Comparison of ENCODE assay signal across 15 cellular contexts in the genomic region with DNA sequence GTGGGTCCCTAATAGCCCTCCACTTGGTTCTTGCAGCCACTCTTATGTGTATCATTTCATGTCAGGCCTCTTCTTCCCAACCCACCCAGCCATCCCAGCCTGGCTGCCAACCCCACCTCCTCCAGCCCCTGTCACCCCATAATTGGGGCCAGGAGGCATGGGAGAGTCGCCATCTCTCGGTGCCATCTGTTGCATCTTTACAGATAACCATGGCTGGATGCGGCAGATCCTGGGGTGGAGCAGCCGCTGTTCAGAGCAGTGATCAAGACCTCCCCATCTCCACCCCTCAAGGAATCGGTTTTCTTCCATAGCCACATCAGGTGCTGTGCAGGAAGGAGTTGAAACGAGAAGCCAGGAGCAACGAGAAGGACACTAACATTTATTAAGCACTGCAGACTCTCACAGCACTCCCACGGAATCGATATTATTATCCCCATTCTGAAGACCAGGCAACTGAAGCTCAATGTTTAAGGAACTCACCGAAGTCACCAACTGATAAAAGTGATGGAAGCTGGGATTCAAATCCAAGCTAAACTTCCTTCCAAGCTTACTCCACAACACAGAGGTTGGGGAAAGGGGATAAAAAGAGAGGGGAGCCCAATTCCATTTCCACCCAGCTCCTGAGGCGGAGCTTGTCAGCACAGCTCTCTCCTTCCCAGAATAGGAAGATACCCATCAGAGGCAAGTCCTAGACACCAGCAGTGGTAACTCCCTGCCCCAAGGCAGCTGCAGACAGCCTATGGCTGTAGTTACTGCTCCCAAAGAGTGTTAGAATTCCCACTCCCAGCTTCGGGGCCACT. TPM values are rescaled to one million over a fixed set of nuclear protein-coding genes. Genes with fewer than 3 reads are reported as not detected.
A peak's percentile ranks its signal among the peaks of the same experiment; 100 is the strongest.
DNase-seq lines count a peak whose midpoint lies in the region; ATAC-seq and TF ChIP-seq lines count a peak whose summit lies in the region.
"Had no signal": no experiment of that assay in that cellular context is flagged by ENCODE, and none has a peak within 500 bp of the region (broad histone marks: within the 10 kb centered on the region; RNA-seq: fewer than 3 reads in every experiment).

No MANE protein-coding gene starts in this region.

- H3K4me1 Mint-ChIP-seq in CD4-positive, CD25-positive, alpha-beta regulatory T cell = peaks cover 14 to 49% (median 32%) of the 10 kb centered on the region in 4 donors
- peaks cover 38% of the 10 kb centered on the region for H3K4me1 Mint-ChIP-seq in activated B cell treated with CpG ODN at 0.5 μM for 24 hours

- no peak for DNase-seq in CD4-positive, CD25-positive, alpha-beta regulatory T cell
- DNase-seq in HUDEP-2 (lab: John Stamatoyannopoulos, UW; ENCODE audit: unreplicated experiment in 76 of 76) (peak in 71 of 76 experiments; percentile 11 to 86 (median 67)), activated B cell treated with CpG ODN at 0.5 μM for 24 hours (no peak), right lobe of liver (no peak), MV-4-11 (lab: John Stamatoyannopoulos, UW) (no peak), Ammon's horn (ENCODE audit: low spot score) (no peak), GM03348 (ENCODE audit: low spot score) (no peak)
- DNase-seq: activated CD4-positive, alpha-beta T cell treated with anti-CD3 and anti-CD28 coated beads for 1 hour; foreskin keratinocyte; HFFc6; MM.1S; natural killer cell; NCI-H226; small intestine had no signal

- H3K36me3 ChIP-seq in CD4-positive, CD25-positive, alpha-beta regulatory T cell (ENCODE audit: control insufficient read depth, insufficient read depth, low read length) = no peaks in the 10 kb centered on the region
- peaks cover 0 to 8% (median 0%) of the 10 kb centered on the region in 4 donors for H3K36me3 ChIP-seq in right lobe of liver

- H3K4me3 ChIP-seq in CD4-positive, CD25-positive, alpha-beta regulatory T cell (ENCODE audit: low read depth, low read length) = no peak overlapping the region
- H3K4me3 ChIP-seq in right lobe of liver = peak overlapping the region in 2 of 3 donors; percentile 97 to 99

- H3K9me3 Mint-ChIP-seq in CD4-positive, CD25-positive, alpha-beta regulatory T cell = peaks cover 0 to 4% (median 0%) of the 10 kb centered on the region in 7 donors
- no peaks in the 10 kb centered on the region for H3K9me3 Mint-ChIP-seq in activated B cell treated with CpG ODN at 0.5 μM for 24 hours
- H3K9me3 Mint-ChIP-seq: HFFc6, natural killer cell had no signal

- TF ChIP-seq CTCF in activated B cell treated with CpG ODN at 0.5 μM for 24 hours (IDR thresholded peaks at IDR 0.05) = no peak
- TF ChIP-seq CTCF in right lobe of liver (IDR thresholded peaks at IDR 0.05) = no peak

- no peak overlapping the region for H3K27ac ChIP-seq in CD4-positive, CD25-positive, alpha-beta regulatory T cell (ENCODE audit: insufficient read depth, low read length, poor library complexity, severe bottlenecking)
- H3K27ac ChIP-seq in right lobe of liver = no peak overlapping the region
- H3K27ac ChIP-seq: foreskin keratinocyte had no signal

- intact Hi-C loops in activated B cell treated with CpG ODN at 0.5 μM for 24 hours (cut with micrococcal nuclease) (loop anchor here (10.0 kb wide), 1 partner anchor 1642 kb away; no protein-coding TSS in a partner anchor), right lobe of liver (cut with DNase I) (no loop called here)

- peaks cover under 1% of the 10 kb centered on the region for H3K36me3 Mint-ChIP-seq in CD4-positive, CD25-positive, alpha-beta regulatory T cell
- peaks cover 4% of the 10 kb centered on the region for H3K36me3 Mint-ChIP-seq in activated B cell treated with CpG ODN at 0.5 μM for 24 hours (ENCODE audit: low read depth)
- H3K36me3 Mint-ChIP-seq: natural killer cell had no signal

- peak overlapping the region; percentile 87 to 98 (median 91) for H3K4me3 Mint-ChIP-seq in CD4-positive, CD25-positive, alpha-beta regulatory T cell
- H3K4me3 Mint-ChIP-seq in activated B cell treated with CpG ODN at 0.5 μM for 24 hours = peak overlapping the region; percentile 67

- CTCF ChIA-PET in activated B cell treated with CpG ODN at 0.5 μM for 24 hours (lab: Charles Lee) = interaction anchor here (1.2 to 6.7 kb wide), 5 partner anchors 14 to 57 kb away, joined by 3 to 45 read pairs (median 6); no protein-coding TSS in a partner anchor

- no peaks in the 10 kb centered on the region for H3K9me3 ChIP-seq in CD4-positive, CD25-positive, alpha-beta regulatory T cell (ENCODE audit: control insufficient read depth in 2 of 2, low read length in 2 of 2)
- no peaks in the 10 kb centered on the region for H3K9me3 ChIP-seq in right lobe of liver

- H3K27ac Mint-ChIP-seq in CD4-positive, CD25-positive, alpha-beta regulatory T cell = peak overlapping the region; percentile 24 to 83 (median 76)
- H3K27ac Mint-ChIP-seq in activated B cell treated with CpG ODN at 0.5 μM for 24 hours = peak overlapping the region; percentile 71
- H3K27ac Mint-ChIP-seq: HFFc6 had no signal

- ATAC-seq in CD4-positive, CD25-positive, alpha-beta regulatory T cell (ENCODE audit: low read depth in 2 of 2) = no peak
- ATAC-seq in activated B cell treated with CpG ODN at 0.5 μM for 24 hours (ENCODE audit: low read depth) (no peak), right lobe of liver (no peak), GM19324 (IDR thresholded peaks at IDR 0.05; ENCODE audit: low FRiP score, unreplicated experiment) (no peak)
- ATAC-seq: foreskin keratinocyte, natural killer cell had no signal

- H3K4me1 ChIP-seq in CD4-positive, CD25-positive, alpha-beta regulatory T cell (ENCODE audit: control insufficient read depth, insufficient read depth, low read length, poor library complexity, severe bottlenecking) = peaks cover 25% of the 10 kb centered on the region
- H3K4me1 ChIP-seq in right lobe of liver = peaks cover 0 to 23% (median 6%) of the 10 kb centered on the region in 4 donors
- H3K4me1 ChIP-seq: foreskin keratinocyte had no signal

- no peaks in the 10 kb centered on the region for H3K27me3 ChIP-seq in CD4-positive, CD25-positive, alpha-beta regulatory T cell (ENCODE audit: control insufficient read depth, insufficient read depth, low read length)
- no peaks in the 10 kb centered on the region for H3K27me3 ChIP-seq in right lobe of liver

- WGBS in right lobe of liver (ENCODE audit: insufficient coverage, low coverage, low lambda C conversion rate, missing lambda C conversion rate) = 44% methylated on average over 5 of the region's 12 CpGs

- POLR2A ChIA-PET in activated B cell treated with CpG ODN at 0.5 μM for 24 hours (lab: Charles Lee) = interaction anchor here (0.5 to 3.6 kb wide), 4 partner anchors 20 to 1060 kb away, joined by 4 to 18 read pairs (median 4); no protein-coding TSS in a partner anchor

- no peaks in the 10 kb centered on the region for H3K27me3 Mint-ChIP-seq in CD4-positive, CD25-positive, alpha-beta regulatory T cell
- H3K27me3 Mint-ChIP-seq in activated B cell treated with CpG ODN at 0.5 μM for 24 hours = no peaks in the 10 kb centered on the region

- TF ChIP-seq POLR2A in right lobe of liver (IDR thresholded peaks at IDR 0.05) = no peak

RNA-seq across cellular contexts. Expression of gene SLC43A1, which starts 2.7 kb away (rescaled TPM):
- total RNA-seq in CD4-positive, CD25-positive, alpha-beta regulatory T cell = 12.8 TPM
- polyA plus RNA-seq in CD4-positive, CD25-positive, alpha-beta regulatory T cell = 10 to 100 TPM; 22.9 to 29.9 (median 26.2) TPM
- total RNA-seq in activated B cell treated with CpG ODN at 0.5 μM for 24 hours (11.1 and 12.8 TPM in 2 replicates), right lobe of liver (100 to 1,000 TPM in 3 of 6 experiments, 10 to 100 TPM in 3; 38.9 to 173 (median 106) TPM)

RNA-seq across cellular contexts. Expression of gene TIMM10, which starts 17.7 kb away (rescaled TPM):
- total RNA-seq in CD4-positive, CD25-positive, alpha-beta regulatory T cell = 21.2 TPM
- 10 to 100 TPM; 52.1 to 84.7 (median 65.7) TPM for polyA plus RNA-seq in CD4-positive, CD25-positive, alpha-beta regulatory T cell
- total RNA-seq in activated B cell treated with CpG ODN at 0.5 μM for 24 hours (100 and 108 TPM in 2 replicates), right lobe of liver (10 to 100 TPM; 19.6 to 48.5 (median 39.0) TPM)

RNA-seq across cellular contexts. Expression of gene SMTNL1, which starts 24.5 kb away (rescaled TPM):
- total RNA-seq in CD4-positive, CD25-positive, alpha-beta regulatory T cell = not detected
- polyA plus RNA-seq in CD4-positive, CD25-positive, alpha-beta regulatory T cell = under 1 TPM in 2 of 4 donors, not detected in 2; 0.21 to 0.36 TPM
- total RNA-seq in activated B cell treated with CpG ODN at 0.5 μM for 24 hours (not detected in 2 replicates), right lobe of liver (not detected)
- total RNA-seq: foreskin keratinocyte, HFFc6, natural killer cell had no signal
- polyA plus RNA-seq: foreskin keratinocyte, small intestine had no signal

RNA-seq across cellular contexts. Expression of gene RTN4RL2, which starts 52.5 kb away (rescaled TPM):
- not detected for total RNA-seq in CD4-positive, CD25-positive, alpha-beta regulatory T cell
- polyA plus RNA-seq in CD4-positive, CD25-positive, alpha-beta regulatory T cell = under 1 TPM in 1 of 4 donors, not detected in 3; 0.11 TPM
- 0.13 and 0.24 TPM in 2 replicates for total RNA-seq in activated B cell treated with CpG ODN at 0.5 μM for 24 hours
- total RNA-seq in right lobe of liver = 10 to 100 TPM; 12.5 to 54.4 (median 18.6) TPM

RNA-seq across cellular contexts. Expression of gene UBE2L6, which starts 54.6 kb away (rescaled TPM):
- 103 TPM for total RNA-seq in CD4-positive, CD25-positive, alpha-beta regulatory T cell
- 100 to 1,000 TPM; 277 to 406 (median 320) TPM for polyA plus RNA-seq in CD4-positive, CD25-positive, alpha-beta regulatory T cell
- total RNA-seq in activated B cell treated with CpG ODN at 0.5 μM for 24 hours = 63.4 and 69.2 TPM in 2 replicates
- total RNA-seq in right lobe of liver = 100 to 1,000 TPM in 1 of 6 experiments, 10 to 100 TPM in 5; 36.6 to 124 (median 58.6) TPM

Comparison
In these comparisons a context has a peak if more than half of its experiments do, and no peak if none do; other contexts are left out.
1. DNase-seq: peak in HUDEP-2 (71 of 76); none in CD4-positive, CD25-positive, alpha-beta regulatory T cell (0 of 3), activated B cell treated with CpG ODN at 0.5 μM for 24 hours (single experiment), right lobe of liver (0 of 3), MV-4-11 (single experiment), Ammon's horn (single experiment) and GM03348 (single experiment).